In the genomic region with DNA sequence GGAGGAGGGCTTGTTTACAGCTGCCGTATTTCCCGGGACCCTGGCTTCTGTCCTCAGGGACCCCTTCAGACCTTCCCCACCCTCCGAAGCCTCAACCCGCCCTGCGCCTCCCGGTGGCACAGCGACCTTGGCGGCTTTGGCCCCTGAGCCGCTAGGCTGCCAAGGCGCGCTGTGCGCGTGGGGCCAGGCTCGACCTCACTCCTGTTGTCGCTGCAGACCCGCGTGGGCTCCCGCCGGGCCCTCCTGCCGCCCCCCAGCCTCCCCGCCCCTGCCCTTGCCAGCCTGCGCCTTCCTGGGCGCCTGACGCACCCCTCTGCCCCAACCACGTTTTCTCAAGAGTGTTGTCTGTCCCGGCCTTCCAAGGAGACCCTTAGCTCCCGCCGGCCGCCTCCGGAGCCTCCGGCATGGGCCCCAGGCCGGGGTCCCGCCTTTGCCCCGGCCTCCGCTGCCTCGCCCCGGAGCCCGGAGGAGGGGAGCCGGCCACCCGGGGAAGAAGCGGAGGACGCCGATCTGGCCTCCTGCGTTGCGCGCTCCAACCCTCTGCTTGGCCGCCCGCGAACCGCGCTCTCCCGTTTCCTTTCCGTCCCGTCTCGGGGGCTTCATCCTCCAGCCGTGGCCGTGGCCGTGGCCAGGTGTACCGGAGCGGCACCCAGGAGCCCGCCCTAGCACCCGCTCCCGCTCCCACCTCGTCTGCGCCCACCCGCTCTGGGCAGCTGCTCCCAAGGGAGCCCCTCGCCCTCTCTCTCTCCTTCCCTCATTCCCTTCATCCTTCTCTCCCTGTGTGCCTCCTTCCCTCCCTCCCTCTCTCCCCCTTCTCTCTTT, we compare ENCODE assay signal across 8 cellular contexts. TPM values are rescaled to one million over a fixed set of nuclear protein-coding genes. Genes with fewer than 3 reads are reported as not detected.
DNase-seq lines count a peak whose midpoint lies in the region; ATAC-seq and TF ChIP-seq lines count a peak whose summit lies in the region.

No MANE protein-coding gene starts in this region.

- H3K36me3 ChIP-seq in cardiac muscle cell = no peaks in the 10 kb centered on the region

- intact Hi-C loops in activated T-helper 1 cell treated with anti-CD3 and anti-CD28 coated beads, Interleukin-12 subunit alpha, Interleukin-12 subunit beta, Interleukin-2, Interleukin-4 antibody, amounts not matched to agents 30 ng/mL and 10 ng/mL and 1 ng/mL, durations not matched to agents 14 hours and 24 hours and 36 hours (cut with micrococcal nuclease) = loop anchor here (1.0 kb wide), 1 partner anchor 11 kb away; no protein-coding TSS in a partner anchor

- no peak overlapping the region for H3K27ac Mint-ChIP-seq in activated T-helper 1 cell treated with anti-CD3 and anti-CD28 coated beads, Interleukin-12 subunit alpha, Interleukin-12 subunit beta, Interleukin-2, Interleukin-4 antibody, amounts not matched to agents 30 ng/mL and 10 ng/mL and 1 ng/mL, durations not matched to agents 14 hours and 24 hours and 36 hours

- H3K36me3 Mint-ChIP-seq in activated T-helper 1 cell treated with anti-CD3 and anti-CD28 coated beads, Interleukin-12 subunit alpha, Interleukin-12 subunit beta, Interleukin-2, Interleukin-4 antibody, amounts not matched to agents 30 ng/mL and 10 ng/mL and 1 ng/mL, durations not matched to agents 14 hours and 24 hours and 36 hours (ENCODE audit: low read depth) = peaks cover 5% of the 10 kb centered on the region

- no peak for ATAC-seq in GM21786 (IDR thresholded peaks at IDR 0.05; ENCODE audit: unreplicated experiment)

- TF ChIP-seq CTCF in cardiac muscle cell (IDR thresholded peaks at IDR 0.05; ENCODE audit: low read depth, low read length) = no peak

- H3K9me3 Mint-ChIP-seq in activated T-helper 1 cell treated with anti-CD3 and anti-CD28 coated beads, Interleukin-12 subunit alpha, Interleukin-12 subunit beta, Interleukin-2, Interleukin-4 antibody, amounts not matched to agents 30 ng/mL and 10 ng/mL and 1 ng/mL, durations not matched to agents 14 hours and 24 hours and 36 hours = no peaks in the 10 kb centered on the region

- peaks cover 11% of the 10 kb centered on the region for H3K27me3 Mint-ChIP-seq in activated T-helper 1 cell treated with anti-CD3 and anti-CD28 coated beads, Interleukin-12 subunit alpha, Interleukin-12 subunit beta, Interleukin-2, Interleukin-4 antibody, amounts not matched to agents 30 ng/mL and 10 ng/mL and 1 ng/mL, durations not matched to agents 14 hours and 24 hours and 36 hours (ENCODE audit: insufficient read depth)

- DNase-seq in NCI-H146 (lab: John Stamatoyannopoulos, UW) = peak; percentile 5
- no peak for DNase-seq in NCI-H146 treated with DMSO at 0.1 percent for 48 hours (lab: John Stamatoyannopoulos, UW; ENCODE audit: unreplicated experiment)
- DNase-seq in activated T-helper 1 cell treated with anti-CD3 and anti-CD28 coated beads, Interleukin-12 subunit alpha, Interleukin-12 subunit beta, Interleukin-2, Interleukin-4 antibody, amounts not matched to agents 30 ng/mL and 10 ng/mL and 1 ng/mL, durations not matched to agents 14 hours and 24 hours and 36 hours (ENCODE audit: low spot score) = peak; percentile 12
- DNase-seq in cardiac muscle cell (ENCODE audit: low read depth in 1 of 2, low spot score in 1 of 2) = peak; percentile 19 to 28
- peak; percentile 67 for DNase-seq in retina
- no peak for DNase-seq in effector CD4-positive, alpha-beta T cell
- DNase-seq in DMS114 treated with DMSO at 0.1 percent for 48 hours (lab: John Stamatoyannopoulos, UW; ENCODE audit: unreplicated experiment) = no peak

- peaks cover 4% of the 10 kb centered on the region for H3K4me1 Mint-ChIP-seq in activated T-helper 1 cell treated with anti-CD3 and anti-CD28 coated beads, Interleukin-12 subunit alpha, Interleukin-12 subunit beta, Interleukin-2, Interleukin-4 antibody, amounts not matched to agents 30 ng/mL and 10 ng/mL and 1 ng/mL, durations not matched to agents 14 hours and 24 hours and 36 hours (ENCODE audit: low read depth)

- no peaks in the 10 kb centered on the region for H3K9me3 ChIP-seq in cardiac muscle cell (ENCODE audit: low read depth)

- H3K27me3 ChIP-seq in cardiac muscle cell = peaks cover 38% of the 10 kb centered on the region

- H3K4me3 Mint-ChIP-seq in activated T-helper 1 cell treated with anti-CD3 and anti-CD28 coated beads, Interleukin-12 subunit alpha, Interleukin-12 subunit beta, Interleukin-2, Interleukin-4 antibody, amounts not matched to agents 30 ng/mL and 10 ng/mL and 1 ng/mL, durations not matched to agents 14 hours and 24 hours and 36 hours = peak overlapping the region; percentile 65

- H3K27ac ChIP-seq in cardiac muscle cell = no peak overlapping the region

- H3K4me1 ChIP-seq in cardiac muscle cell (ENCODE audit: low read depth) = peaks cover 10% of the 10 kb centered on the region

- H3K4me3 ChIP-seq in cardiac muscle cell = peak overlapping the region; percentile 24

RNA-seq across cellular contexts. Expression of a gene that starts 19.9 kb away (rescaled TPM):
- 157 and 166 TPM in 2 replicates for total RNA-seq in activated T-helper 1 cell treated with anti-CD3 and anti-CD28 coated beads, Interleukin-12 subunit alpha, Interleukin-12 subunit beta, Interleukin-2, Interleukin-4 antibody, amounts not matched to agents 30 ng/mL and 10 ng/mL and 1 ng/mL, durations not matched to agents 14 hours and 24 hours and 36 hours
- 53.7 and 84.9 TPM in 2 replicates for total RNA-seq in cardiac muscle cell
- polyA plus RNA-seq in cardiac muscle cell = 60.4 and 78.8 TPM in 2 replicates

Comparison
In these comparisons a context has a peak if more than half of its experiments do, and no peak if none do; other contexts are left out.
1. DNase-seq: peak in NCI-H146 (single experiment), activated T-helper 1 cell treated with anti-CD3 and anti-CD28 coated beads, Interleukin-12 subunit alpha, Interleukin-12 subunit beta, Interleukin-2, Interleukin-4 antibody, amounts not matched to agents 30 ng/mL and 10 ng/mL and 1 ng/mL, durations not matched to agents 14 hours and 24 hours and 36 hours (single experiment), cardiac muscle cell (2 of 2) and retina (single experiment); none in NCI-H146 treated with DMSO at 0.1 percent for 48 hours (single experiment), effector CD4-positive, alpha-beta T cell (single experiment) and DMS114 treated with DMSO at 0.1 percent for 48 hours (single experiment).